ENCODE assay signal across 10 cellular contexts in the genomic region with DNA sequence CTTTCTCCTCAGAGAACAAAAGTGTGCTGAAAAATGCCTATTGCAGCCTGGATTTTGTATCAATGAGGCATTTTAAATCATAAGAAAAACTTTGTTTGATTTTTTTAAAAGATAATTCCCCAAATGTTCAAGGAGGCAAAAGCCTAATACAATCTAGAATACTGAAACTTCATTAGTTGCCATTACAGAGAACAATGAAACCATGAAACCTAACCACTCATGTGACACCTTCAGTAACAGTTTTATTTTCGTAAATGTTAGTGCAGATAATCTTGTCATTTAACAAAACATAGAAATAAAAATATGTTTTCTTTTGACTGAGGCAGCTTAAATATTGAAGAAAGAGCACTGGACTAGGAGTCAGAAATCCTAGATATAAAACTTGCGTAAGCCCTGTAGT.
"Had no signal": no experiment of that assay in that cellular context is flagged by ENCODE, and none has a peak within 500 bp of the region (broad histone marks: within the 10 kb centered on the region; RNA-seq: fewer than 3 reads in every experiment).

No MANE protein-coding gene starts in this region.

- H3K4me1 ChIP-seq: prostate gland, right lobe of liver, upper lobe of right lung had no signal

- DNase-seq: activated CD4-positive, alpha-beta T cell treated with anti-CD3 and anti-CD28 coated beads, Interleukin-2, amount 50 U/mL, for 1 hour; activated CD8-positive, alpha-beta memory T cell treated with anti-CD3 and anti-CD28 coated beads for 24 hours; activated naive CD8-positive, alpha-beta T cell treated with anti-CD3 and anti-CD28 coated beads, Interleukin-2, amount 10 ng/mL, durations not matched to agents 7 days and 5 days; hypothalamus; occipital lobe; right lobe of liver; stimulated activated naive CD8-positive, alpha-beta T cell treated with anti-CD3 and anti-CD28 coated beads, Interleukin-15, amount 100 ng/mL, for 72 hours; upper lobe of right lung had no signal

- H3K27me3 ChIP-seq: right lobe of liver, upper lobe of right lung had no signal

- H3K36me3 ChIP-seq: prostate gland, right lobe of liver, upper lobe of right lung had no signal

- H3K9me3 ChIP-seq: prostate gland, right lobe of liver, upper lobe of right lung had no signal

- ATAC-seq: right lobe of liver, upper lobe of right lung had no signal

- H3K27ac ChIP-seq: coronary artery, prostate gland, right lobe of liver, upper lobe of right lung had no signal

- H3K4me3 ChIP-seq: coronary artery, prostate gland, right lobe of liver, upper lobe of right lung had no signal
